15 cellular contexts compared by ENCODE assay signal in genomic region chr4:152415980-152416379, GRCh38.
A peak's percentile ranks its signal among the peaks of the same experiment; 100 is the strongest.
DNase-seq lines count a peak whose midpoint lies in the region; ATAC-seq, FAIRE-seq and TF ChIP-seq lines count a peak whose summit lies in the region.
"Had no signal": no experiment of that assay in that cellular context is flagged by ENCODE, and none has a peak within 500 bp of the region (broad histone marks: within the 10 kb centered on the region; RNA-seq: fewer than 3 reads in every experiment).

No MANE protein-coding gene starts in this region.

- intact Hi-C loops in head of caudate nucleus (cut with DNase I), result no loop called here

- peak; percentile 1 for DNase-seq in Daoy (ENCODE audit: low read depth)
- no peak for DNase-seq in RCC 7860 (ENCODE audit: low spot score)
- DNase-seq in epithelial cell of proximal tubule (ENCODE audit: low read depth), result peak; percentile 25
- peak; percentile 81 for DNase-seq in renal cortical epithelial cell (ENCODE audit: low read depth)
- DNase-seq in NCI-H510A (lab: John Stamatoyannopoulos, UW), result no peak
- DNase-seq in activated CD4-positive, alpha-beta T cell treated with anti-CD3 and anti-CD28 coated beads for 1 hour, result no peak
- no peak for DNase-seq in head of caudate nucleus
- DNase-seq: activated CD4-positive, CD25-positive, alpha-beta regulatory T cell treated with anti-CD3 and anti-CD28 coated beads, Interleukin-2, amount 50 U/mL, for 72 hours; activated CD8-positive, alpha-beta memory T cell treated with anti-CD3 and anti-CD28 coated beads, Interleukin-2, amount 50 U/mL, for 48 hours; activated naive CD8-positive, alpha-beta T cell treated with anti-CD3 and anti-CD28 coated beads for 36 hours; lower lobe of right lung; naive thymus-derived CD4-positive, alpha-beta T cell had no signal

- FAIRE-seq in RCC 7860 (lab: Jason Lieb, UNC), result peak; percentile 8

- no peak for ATAC-seq in GM18909 (IDR thresholded peaks at IDR 0.05; ENCODE audit: poor library complexity, unreplicated experiment)
- ATAC-seq: naive thymus-derived CD4-positive, alpha-beta T cell; Right ventricle myocardium inferior had no signal

- TF ChIP-seq CTCF in epithelial cell of proximal tubule (conservative IDR thresholded peaks at IDR 0.05; ENCODE audit: low read depth, low read length), result no peak

- H3K4me3 ChIP-seq in epithelial cell of proximal tubule (ENCODE audit: low read depth, low read length), result no peak overlapping the region
- H3K4me3 ChIP-seq: lower lobe of right lung, suprapubic skin had no signal

Comparison
In these comparisons a context has a peak if more than half of its experiments do, and no peak if none do; other contexts are left out.
1. DNase-seq: peak in Daoy (single experiment), epithelial cell of proximal tubule (single experiment) and renal cortical epithelial cell (single experiment); none in RCC 7860 (single experiment), NCI-H510A (single experiment), activated CD4-positive, alpha-beta T cell treated with anti-CD3 and anti-CD28 coated beads for 1 hour (single experiment) and head of caudate nucleus (0 of 42).